ENCODE assay signal across 27 cellular contexts in genomic region chr22:48096411-48096810, GRCh38.
A peak's percentile ranks its signal among the peaks of the same experiment; 100 is the strongest.
DNase-seq lines count a peak whose midpoint lies in the region; ATAC-seq and TF ChIP-seq lines count a peak whose summit lies in the region.
"Had no signal": no experiment of that assay in that cellular context is flagged by ENCODE, and none has a peak within 500 bp of the region (broad histone marks: within the 10 kb centered on the region; RNA-seq: fewer than 3 reads in every experiment).

No MANE protein-coding gene starts in this region.

- H3K9me3 ChIP-seq in BLaER1 treated with 17β-estradiol and CSF1 and Interleukin-3, amounts not matched to agents 10 nM and 100 nM (replicated peaks in 1 of 11): no peaks in the 10 kb centered on the region
- no peaks in the 10 kb centered on the region for H3K9me3 ChIP-seq in DND-41 (ENCODE audit: insufficient read depth, low read length, severe bottlenecking)
- H3K9me3 ChIP-seq: breast epithelium, gastroesophageal sphincter, pancreas had no signal

- H3K27ac Mint-ChIP-seq in immature natural killer cell: peak overlapping the region in 3 of 6 donors; percentile 40 to 86 (median 67)
- H3K27ac Mint-ChIP-seq: activated naive CD4-positive, alpha-beta T cell treated with anti-CD3 and anti-CD28 coated beads, Interleukin-2, amount 50 U/mL, for 72 hours; activated T-helper 2 cell treated with anti-CD3 and anti-CD28 coated beads, Interferon-gamma antibody, Interleukin-2, Interleukin-4, amounts not matched to agents 10 μg/mL and 5 μg/mL and 100 μg/mL, durations not matched to agents 14 hours and 24 hours and 36 hours; CD4-positive, alpha-beta T cell had no signal

- peak overlapping the region in 9 of 11 experiments; percentile 84 to 100 (median 97); a peak in 17 of 22 replicates for H3K4me2 ChIP-seq in BLaER1 treated with 17β-estradiol and CSF1 and Interleukin-3, amounts not matched to agents 10 nM and 100 nM
- H3K4me2 ChIP-seq in DND-41 (ENCODE audit: insufficient read depth, low read length): peak overlapping the region; percentile 84; the same call in 1 of the 2 replicates

- H3K4me1 Mint-ChIP-seq in immature natural killer cell: peaks cover 51 to 63% of the 10 kb centered on the region in 2 donors
- H3K4me1 Mint-ChIP-seq: neural crest cell had no signal

- no peak overlapping the region for H2AFZ ChIP-seq in DND-41 (ENCODE audit: low read depth, low read length)

- H4K20me1 ChIP-seq in BLaER1 treated with 17β-estradiol and CSF1 and Interleukin-3, amounts not matched to agents 10 nM and 100 nM: peaks cover 0 to 13% (median 0%) of the 10 kb centered on the region in 11 experiments; a peak in 3 of 22 replicates
- H4K20me1 ChIP-seq in DND-41 (ENCODE audit: insufficient read depth, low read length): no peaks in the 10 kb centered on the region

- no peaks in the 10 kb centered on the region for H3K9me3 Mint-ChIP-seq in immature natural killer cell
- H3K9me3 Mint-ChIP-seq: activated naive CD4-positive, alpha-beta T cell treated with anti-CD3 and anti-CD28 coated beads, Interleukin-2, amount 50 U/mL, for 72 hours; activated T-helper 2 cell treated with anti-CD3 and anti-CD28 coated beads, Interferon-gamma antibody, Interleukin-2, Interleukin-4, amounts not matched to agents 10 μg/mL and 5 μg/mL and 100 μg/mL, durations not matched to agents 14 hours and 24 hours and 36 hours; CD4-positive, alpha-beta T cell; neural crest cell had no signal

- DNase-seq in DND-41 (no peak), RPMI8226 (peak; percentile 25), islet precursor cell (peak; percentile 42), HCEC 1CT (no peak), immature natural killer cell (no peak), A172 (ENCODE audit: low spot score) (no peak)
- DNase-seq: activated CD4-positive, alpha-beta T cell treated with anti-CD3 and anti-CD28 coated beads, Interleukin-2, amount 50 U/mL, for 1 hour; anterior cingulate cortex; hypothalamus; KG1; mammary epithelial cell; NCI-H1417 treated with DMSO at 0.1 percent for 48 hours; pancreas; retina; stimulated activated naive CD4-positive, alpha-beta T cell; T1000 had no signal

- no peaks in the 10 kb centered on the region for H3K36me3 Mint-ChIP-seq in immature natural killer cell
- H3K36me3 Mint-ChIP-seq: activated naive CD4-positive, alpha-beta T cell treated with anti-CD3 and anti-CD28 coated beads, Interleukin-2, amount 50 U/mL, for 72 hours had no signal

- ATAC-seq in DND-41 (ENCODE audit: insufficient read depth, low read depth): no peak
- ATAC-seq in HG03135 (IDR thresholded peaks at IDR 0.05; ENCODE audit: unreplicated experiment): no peak
- ATAC-seq: activated naive CD4-positive, alpha-beta T cell treated with anti-CD3 and anti-CD28 coated beads, Interleukin-2, amount 50 U/mL, for 72 hours; gastroesophageal sphincter; left colon; pancreas had no signal

- peak overlapping the region in 4 of 11 experiments; percentile 21 to 81 (median 73); a peak in 6 of 22 replicates for H3K9ac ChIP-seq in BLaER1 treated with 17β-estradiol and CSF1 and Interleukin-3, amounts not matched to agents 10 nM and 100 nM
- H3K9ac ChIP-seq in DND-41 (ENCODE audit: low read depth, low read length): peak overlapping the region; percentile 94

- peak overlapping the region in 4 of 11 experiments; percentile 74 to 88 (median 84); a peak in 6 of 22 replicates for H3K27ac ChIP-seq in BLaER1 treated with 17β-estradiol and CSF1 and Interleukin-3, amounts not matched to agents 10 nM and 100 nM
- H3K27ac ChIP-seq in DND-41 (ENCODE audit: low read length): peak overlapping the region; percentile 100
- H3K27ac ChIP-seq: breast epithelium, gastroesophageal sphincter, pancreas, VCaP had no signal

- H3K4me3 Mint-ChIP-seq in immature natural killer cell: peak overlapping the region in 2 of 5 donors; percentile 41 to 49
- H3K4me3 Mint-ChIP-seq: CD4-positive, alpha-beta T cell; neural crest cell had no signal

- H3K36me3 ChIP-seq in BLaER1 treated with 17β-estradiol and CSF1 and Interleukin-3, amounts not matched to agents 10 nM and 100 nM: no peaks in the 10 kb centered on the region
- H3K36me3 ChIP-seq in DND-41 (ENCODE audit: insufficient read depth, low read length): peaks cover 7% of the 10 kb centered on the region; the same call in 1 of the 2 replicates
- H3K36me3 ChIP-seq: breast epithelium, gastroesophageal sphincter, pancreas had no signal

- no peak for TF ChIP-seq CTCF in DND-41 (IDR thresholded peaks at IDR 0.05; ENCODE audit: borderline replicate concordance, extremely low read depth, low read length, poor library complexity, severe bottlenecking)

- peaks cover 39% of the 10 kb centered on the region for H3K79me2 ChIP-seq in DND-41 (ENCODE audit: insufficient read depth, low read length)

- H3K27me3 Mint-ChIP-seq in immature natural killer cell (ENCODE audit: low read depth in 3 of 3): peaks cover 7 to 11% (median 9%) of the 10 kb centered on the region in 3 donors

- H3K27me3 ChIP-seq in BLaER1 treated with 17β-estradiol and CSF1 and Interleukin-3, amounts not matched to agents 10 nM and 100 nM: peaks cover 0 to 46% (median 0%) of the 10 kb centered on the region in 11 experiments; a peak in 7 of 22 replicates
- no peaks in the 10 kb centered on the region for H3K27me3 ChIP-seq in DND-41 (ENCODE audit: insufficient read depth, low read length, poor library complexity)
- H3K27me3 ChIP-seq: pancreas had no signal

- peaks cover 44 to 94% (median 85%) of the 10 kb centered on the region in 10 experiments for H3K4me1 ChIP-seq in BLaER1 treated with 17β-estradiol and CSF1 and Interleukin-3, amounts not matched to agents 10 nM and 100 nM
- H3K4me1 ChIP-seq in DND-41 (ENCODE audit: insufficient read depth, low read length): peaks cover 65% of the 10 kb centered on the region
- H3K4me1 ChIP-seq: breast epithelium, gastroesophageal sphincter, pancreas had no signal

- 0 out of 20 replicates have a peak overlapping the region, but pooled peaks of 1 of the 10 experiments have one; percentile 63 for H3K4me3 ChIP-seq in BLaER1 treated with 17β-estradiol and CSF1 and Interleukin-3, amounts not matched to agents 10 nM and 100 nM
- H3K4me3 ChIP-seq in DND-41 (ENCODE audit: low read depth in 1 of 2, low read length in 2 of 2): no peak overlapping the region
- H3K4me3 ChIP-seq: breast epithelium, gastroesophageal sphincter, pancreas, skin epidermis had no signal

Comparison
In these comparisons a context has a peak if more than half of its experiments do, and no peak if none do; other contexts are left out.
1. DNase-seq: peak in RPMI8226 (single experiment) and islet precursor cell (single experiment); none in DND-41 (single experiment), HCEC 1CT (single experiment), immature natural killer cell (0 of 3) and A172 (single experiment).